Comparison of ENCODE assay signal across 26 cellular contexts in genomic region chr4:7499661-7500060, GRCh38.
"Had no signal": no experiment of that assay in that cellular context is flagged by ENCODE, and none has a peak within 500 bp of the region (broad histone marks: within the 10 kb centered on the region; RNA-seq: fewer than 3 reads in every experiment).

No MANE protein-coding gene starts in this region.

- H3K27ac ChIP-seq: breast epithelium, colonic mucosa, Peyer's patch, RWPE1, SJSA1 had no signal

- H3K9me3 Mint-ChIP-seq: activated naive CD4-positive, alpha-beta T cell treated with anti-CD3 and anti-CD28 coated beads, Interleukin-2, amount 50 U/mL, for 24 hours; activated T-cell treated with anti-CD3 and anti-CD28 coated beads, Interleukin-2, amount 50 U/mL, for 24 hours; activated T-helper 1 cell treated with anti-CD3 and anti-CD28 coated beads, Interleukin-12 subunit alpha, Interleukin-12 subunit beta, Interleukin-2, Interleukin-4 antibody, amounts not matched to agents 30 ng/mL and 10 ng/mL and 1 ng/mL, durations not matched to agents 14 hours and 24 hours and 36 hours; T-helper 1 cell treated with Interleukin-12 subunit alpha and Interleukin-12 subunit beta and Interleukin-4 antibody, amounts not matched to agents 30 μg/mL and 1 μg/mL, for 36 hours; WTC11 had no signal

- H3K36me3 Mint-ChIP-seq: activated CD8-positive, alpha-beta memory T cell treated with anti-CD3 and anti-CD28 coated beads, Interleukin-2, amount 10 ng/mL, durations not matched to agents 7 days and 5 days; activated naive CD4-positive, alpha-beta T cell treated with anti-CD3 and anti-CD28 coated beads, Interleukin-2, amount 50 U/mL, for 24 hours; WTC11 had no signal

- H3K4me3 Mint-ChIP-seq: activated CD8-positive, alpha-beta memory T cell treated with anti-CD3 and anti-CD28 coated beads, Interleukin-2, amount 10 ng/mL, durations not matched to agents 7 days and 5 days; activated naive CD4-positive, alpha-beta T cell treated with anti-CD3 and anti-CD28 coated beads, Interleukin-2, amount 50 U/mL, for 24 hours; activated T-cell treated with anti-CD3 and anti-CD28 coated beads, Interleukin-2, amount 50 U/mL, for 24 hours; activated T-helper 1 cell treated with anti-CD3 and anti-CD28 coated beads, Interleukin-12 subunit alpha, Interleukin-12 subunit beta, Interleukin-2, Interleukin-4 antibody, amounts not matched to agents 30 ng/mL and 10 ng/mL and 1 ng/mL, durations not matched to agents 14 hours and 24 hours and 36 hours; T-helper 1 cell treated with Interleukin-12 subunit alpha and Interleukin-12 subunit beta and Interleukin-4 antibody, amounts not matched to agents 30 μg/mL and 1 μg/mL, for 36 hours; WTC11 had no signal

- H3K9me3 ChIP-seq: breast epithelium, colonic mucosa, MG63, Peyer's patch, SJSA1 had no signal

- H3K4me1 ChIP-seq: breast epithelium, colonic mucosa, Peyer's patch, SJSA1 had no signal

- H3K36me3 ChIP-seq: breast epithelium, colonic mucosa, MG63, Peyer's patch, SJSA1 had no signal

- H3K27ac Mint-ChIP-seq: activated CD8-positive, alpha-beta memory T cell treated with anti-CD3 and anti-CD28 coated beads, Interleukin-2, amount 10 ng/mL, durations not matched to agents 7 days and 5 days; activated naive CD4-positive, alpha-beta T cell treated with anti-CD3 and anti-CD28 coated beads, Interleukin-2, amount 50 U/mL, for 24 hours; activated T-cell treated with anti-CD3 and anti-CD28 coated beads, Interleukin-2, amount 50 U/mL, for 24 hours; activated T-helper 1 cell treated with anti-CD3 and anti-CD28 coated beads, Interleukin-12 subunit alpha, Interleukin-12 subunit beta, Interleukin-2, Interleukin-4 antibody, amounts not matched to agents 30 ng/mL and 10 ng/mL and 1 ng/mL, durations not matched to agents 14 hours and 24 hours and 36 hours; WTC11 had no signal

- H3K27me3 ChIP-seq: colonic mucosa, MG63, Peyer's patch had no signal

- DNase-seq: activated CD4-positive, alpha-beta T cell treated with anti-CD3 and anti-CD28 coated beads for 48 hours; activated CD4-positive, alpha-beta T cell treated with anti-CD3 and anti-CD28 coated beads, Interleukin-2, amount 50 U/mL, for 48 hours; activated CD4-positive, CD25-positive, alpha-beta regulatory T cell treated with anti-CD3 and anti-CD28 coated beads, Interleukin-2, amount 50 U/mL, for 72 hours; activated CD8-positive, alpha-beta memory T cell treated with anti-CD3 and anti-CD28 coated beads, Interleukin-2, amount 10 ng/mL, durations not matched to agents 7 days and 5 days; activated effector memory CD4-positive, alpha-beta T cell treated with Interleukin-2 at 50 U/mL for 16 hours; activated naive CD4-positive, alpha-beta T cell; activated T-cell treated with anti-CD3 and anti-CD28 coated beads, Interleukin-2, amount 50 U/mL, for 24 hours; aorta; colonic mucosa; MG63; NCI-H1105 treated with DMSO at 0.1 percent for 48 hours; NCI-H1930; NCI-H226; NCI-H510A treated with DMSO at 0.1 percent for 48 hours; NK-92 treated with Interleukin-12 subunit alpha and Interleukin-12 subunit beta, amount 100 ng/mL, for 24 hours; Peyer's patch; Right ventricle myocardium superior; T-helper 9 cell had no signal

- H3K4me1 Mint-ChIP-seq: activated CD8-positive, alpha-beta memory T cell treated with anti-CD3 and anti-CD28 coated beads, Interleukin-2, amount 10 ng/mL, durations not matched to agents 7 days and 5 days; activated naive CD4-positive, alpha-beta T cell treated with anti-CD3 and anti-CD28 coated beads, Interleukin-2, amount 50 U/mL, for 24 hours; WTC11 had no signal

- ATAC-seq: activated CD8-positive, alpha-beta memory T cell treated with anti-CD3 and anti-CD28 coated beads, Interleukin-2, amount 10 ng/mL, durations not matched to agents 7 days and 5 days; SK-N-SH treated with all-trans-retinoic acid at 6 μM for 48 hours; WTC11 had no signal

- H3K4me3 ChIP-seq: breast epithelium, colonic mucosa, MG63, Peyer's patch, SJSA1 had no signal
